ENCODE assay signal across 8 cellular contexts in genomic region chr11:62591448-62592215, GRCh38. TPM values are rescaled to one million over a fixed set of nuclear protein-coding genes. Genes with fewer than 3 reads are reported as not detected.
DNase-seq lines count a peak whose midpoint lies in the region; ATAC-seq and TF ChIP-seq lines count a peak whose summit lies in the region.

Gene TUT1 (minus strand): TSS chr11:62591523. CDS start chr11:62591485, 38 bp downstream.

- no peaks in the 10 kb centered on the region for H3K27me3 ChIP-seq in kidney epithelial cell (ENCODE audit: control insufficient read depth, insufficient read depth, low read length)

- H3K36me3 ChIP-seq in kidney epithelial cell (ENCODE audit: control insufficient read depth, insufficient read depth, low read length): peaks cover 7% of the 10 kb centered on the region

- peak within 1 kb of the TSS; percentile 86 for H3K4me3 Mint-ChIP-seq in chondrocyte (ENCODE audit: unreplicated experiment)

- ATAC-seq in HG03439 (IDR thresholded peaks at IDR 0.05; ENCODE audit: unreplicated experiment): peak; percentile 87

- peak; percentile 98 for DNase-seq in AML-193 (lab: John Stamatoyannopoulos, UW)
- DNase-seq in NCI-H510A treated with DMSO at 0.1 percent for 48 hours (lab: John Stamatoyannopoulos, UW): peak; percentile 98
- DNase-seq in activated CD4-positive, alpha-beta T cell treated with anti-CD3 and anti-CD28 coated beads for 24 hours (ENCODE audit: low read depth in 2 of 2): peak; percentile 90
- DNase-seq in chondrocyte (ENCODE audit: low spot score): peak; percentile 96
- DNase-seq in kidney epithelial cell (ENCODE audit: low read depth): peak; percentile 94
- DNase-seq in stimulated activated CD4-positive, alpha-beta T cell treated with anti-CD3 and anti-CD28 coated beads, Interleukin-15, amount 100 ng/mL, for 48 hours (ENCODE audit: low read depth in 2 of 2): peak; percentile 94 to 95

- H3K9me3 Mint-ChIP-seq in chondrocyte (ENCODE audit: low read depth): no peaks in the 10 kb centered on the region

- peak within 1 kb of the TSS; percentile 96 for H3K27ac Mint-ChIP-seq in chondrocyte (ENCODE audit: unreplicated experiment)

- H3K27me3 Mint-ChIP-seq in chondrocyte (ENCODE audit: low read depth): no peaks in the 10 kb centered on the region

- H3K36me3 Mint-ChIP-seq in chondrocyte (ENCODE audit: low read depth): peaks cover 26% of the 10 kb centered on the region

- peak within 1 kb of the TSS; percentile 91 for H3K4me3 ChIP-seq in kidney epithelial cell (ENCODE audit: low read depth, low read length)

- TF ChIP-seq POLR2A in GM19193 (IDR thresholded peaks at IDR 0.05; ENCODE audit: extremely low read depth, insufficient read depth, insufficient read length): peak; percentile 95

- H3K4me1 Mint-ChIP-seq in chondrocyte (ENCODE audit: low read depth): peaks cover 27% of the 10 kb centered on the region

- peak; percentile 42 for TF ChIP-seq CTCF in chondrocyte (IDR thresholded peaks at IDR 0.05)
- TF ChIP-seq CTCF in kidney epithelial cell (IDR thresholded peaks at IDR 0.05; ENCODE audit: insufficient read depth, low read length, poor library complexity, severe bottlenecking): no peak

RNA-seq across cellular contexts. Expression of gene TUT1, which starts in this region (rescaled TPM):
- total RNA-seq in chondrocyte: 9.6 to 15.2 TPM (median 11.8 TPM) in 3 replicates
- total RNA-seq in kidney epithelial cell: 15.0 and 15.2 TPM in 2 replicates

Comparison
In these comparisons a context has a peak if more than half of its experiments do, and no peak if none do; other contexts are left out.
1. Peak in every context shown above with its lines: DNase-seq, ATAC-seq and H3K4me3 ChIP-seq.